In the genomic region with DNA sequence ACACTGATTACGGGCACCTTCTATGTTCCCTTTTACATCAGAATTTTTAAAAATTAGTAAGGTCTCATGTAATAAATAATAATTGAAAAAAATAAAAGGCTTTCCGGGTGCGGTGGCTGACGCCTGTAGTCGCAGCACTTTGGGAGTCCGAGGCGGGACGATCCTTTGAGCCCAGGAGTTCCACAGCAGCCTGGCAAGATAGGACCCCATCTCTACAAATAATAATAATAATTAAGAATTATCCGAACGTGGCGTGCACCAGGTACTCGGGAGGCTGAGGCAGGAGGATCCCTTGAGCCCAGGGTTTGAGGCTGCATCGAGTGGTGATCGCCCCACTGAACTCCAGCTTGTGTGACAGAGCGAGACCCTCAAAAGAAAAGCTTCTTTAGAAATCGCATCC, we compare ENCODE assay signal across 8 cellular contexts. TPM values are rescaled to one million over a fixed set of nuclear protein-coding genes. Genes with fewer than 3 reads are reported as not detected.
DNase-seq lines count a peak whose midpoint lies in the region; ATAC-seq and TF ChIP-seq lines count a peak whose summit lies in the region.

No MANE protein-coding gene starts in this region.

- no peaks in the 10 kb centered on the region for H3K27me3 Mint-ChIP-seq in naive thymus-derived CD8-positive, alpha-beta T cell

- H3K4me1 ChIP-seq in ACC112 (ENCODE audit: control insufficient read depth, insufficient read depth, low read length, unreplicated experiment) (peaks cover 24% of the 10 kb centered on the region), Karpas-422 (ENCODE audit: low read length) (peaks cover 53% of the 10 kb centered on the region)

- no peaks in the 10 kb centered on the region for H3K9me2 ChIP-seq in Karpas-422 (replicated peaks; ENCODE audit: insufficient read depth, low read length)

- H3K4me3 ChIP-seq in ACC112 (ENCODE audit: low read depth, low read length) (peak overlapping the region; percentile 75), Karpas-422 (ENCODE audit: low read length) (peak overlapping the region; percentile 64), coronary artery (peak overlapping the region; percentile 83)

- no peaks in the 10 kb centered on the region for H3K9me3 ChIP-seq in Karpas-422 (ENCODE audit: low read length)

- in situ Hi-C loops in G401 (cut with HindIII; ENCODE audit: low sequenced_read_pairs), result no loop called here

- H3K36me3 Mint-ChIP-seq in naive thymus-derived CD8-positive, alpha-beta T cell, result peaks cover 0 to 24% (median 2%) of the 10 kb centered on the region in 3 donors

- no peaks in the 10 kb centered on the region for H3K9me3 Mint-ChIP-seq in naive thymus-derived CD8-positive, alpha-beta T cell

- H4K20me1 ChIP-seq in Karpas-422 (ENCODE audit: insufficient read depth, low read depth, low read length), result no peaks in the 10 kb centered on the region

- DNase-seq in Karpas-422 (no peak), coronary artery (ENCODE audit: low spot score) (no peak), G401 (ENCODE audit: low spot score) (no peak), cerebellum (ENCODE audit: low spot score) (no peak), HT-29 (ENCODE audit: low spot score) (no peak), SK-N-DZ (ENCODE audit: low spot score) (no peak)
- no peak for DNase-seq in naive thymus-derived CD8-positive, alpha-beta T cell

- no peak for ATAC-seq in naive thymus-derived CD8-positive, alpha-beta T cell

- TF ChIP-seq CTCF in coronary artery (IDR thresholded peaks at IDR 0.05), result no peak

- H3K4me3 Mint-ChIP-seq in naive thymus-derived CD8-positive, alpha-beta T cell, result peak overlapping the region; percentile 77 to 99 (median 98)

- peak overlapping the region; percentile 66 for H2AFZ ChIP-seq in ACC112 (ENCODE audit: low read length, unreplicated experiment)
- no peak overlapping the region for H2AFZ ChIP-seq in Karpas-422 (ENCODE audit: low read length)

- peak overlapping the region; percentile 69 for H3K9ac ChIP-seq in Karpas-422 (ENCODE audit: low read length)

- H3K4me1 Mint-ChIP-seq in naive thymus-derived CD8-positive, alpha-beta T cell, result peaks cover 17 to 48% (median 44%) of the 10 kb centered on the region in 4 donors

- peaks cover 42% of the 10 kb centered on the region for H3K79me2 ChIP-seq in ACC112 (ENCODE audit: control insufficient read depth, insufficient read depth, low read length, unreplicated experiment)
- peaks cover 42% of the 10 kb centered on the region for H3K79me2 ChIP-seq in Karpas-422 (ENCODE audit: low read length)

- H3K27ac Mint-ChIP-seq in naive thymus-derived CD8-positive, alpha-beta T cell, result peak overlapping the region; percentile 85 to 99 (median 96)

- H3K27me3 ChIP-seq in ACC112 (ENCODE audit: insufficient read depth, low read length), result no peaks in the 10 kb centered on the region
- no peaks in the 10 kb centered on the region for H3K27me3 ChIP-seq in Karpas-422 (ENCODE audit: low read length)

- POLR2A ChIA-PET in naive thymus-derived CD8-positive, alpha-beta T cell (lab: Charles Lee), result interaction anchor here (0.6 to 3.1 kb wide), 8 partner anchors 27 to 806 kb away, joined by 3 to 74 read pairs (median 11); partner anchors contain the start of genes ADH5, DAPP1, DNAJB14 and H2AZ1

- H3K36me3 ChIP-seq in ACC112 (ENCODE audit: insufficient read depth, low read length) (0 out of 2 replicates have a peak, but pooled peaks cover 4% of the 10 kb centered on the region), Karpas-422 (ENCODE audit: insufficient read depth, low read length) (peaks cover 23% of the 10 kb centered on the region; the same call in 1 of the 2 replicates)

- peak overlapping the region; percentile 79 for H3K4me2 ChIP-seq in Karpas-422 (ENCODE audit: low read depth, low read length, poor library complexity, severe bottlenecking)

- H3K27ac ChIP-seq in ACC112 (ENCODE audit: low read depth, low read length) (no peak overlapping the region), Karpas-422 (ENCODE audit: low read length) (peak overlapping the region; percentile 82), coronary artery (peak overlapping the region; percentile 77 to 87)

RNA-seq across cellular contexts. Expression of gene LAMTOR3, which starts 0.8 kb away (rescaled TPM):
- total RNA-seq in Karpas-422 (2014; rRNA removed; shearing (Covaris generic); ENCODE audit: low replicate concordance), result 18.9 and 59.9 TPM in 2 replicates
- total RNA-seq in naive thymus-derived CD8-positive, alpha-beta T cell, result 10 to 100 TPM; 24.9 to 27.8 TPM
- polyA plus RNA-seq in naive thymus-derived CD8-positive, alpha-beta T cell, result 10 to 100 TPM; 29.0 to 35.6 (median 29.7) TPM
- total RNA-seq in G401 (2014; rRNA removed; shearing (Covaris generic)), result 53.4 and 56.5 TPM in 2 replicates
- 56.4 TPM for total RNA-seq in cerebellum
- 17.3 and 18.7 TPM in 2 replicates for total RNA-seq in HT-29 (2014; rRNA removed; shearing (Covaris generic))
- polyA plus RNA-seq in SK-N-DZ (2014; cell fraction: cytosol; rRNA removed), result 45.5 and 59.8 TPM in 2 replicates
- polyA plus RNA-seq in SK-N-DZ (2014; cell fraction: nucleus; rRNA removed), result 25.9 and 38.7 TPM in 2 replicates

RNA-seq across cellular contexts. Expression of gene DNAJB14, which starts 51.4 kb away (rescaled TPM):
- total RNA-seq in Karpas-422 (2014; rRNA removed; shearing (Covaris generic); ENCODE audit: low replicate concordance), result 28.9 and 65.8 TPM in 2 replicates
- 10 to 100 TPM; 68.1 to 82.5 TPM for total RNA-seq in naive thymus-derived CD8-positive, alpha-beta T cell
- 10 to 100 TPM; 40.3 to 48.9 (median 46.7) TPM for polyA plus RNA-seq in naive thymus-derived CD8-positive, alpha-beta T cell
- total RNA-seq in G401 (2014; rRNA removed; shearing (Covaris generic)), result 18.0 and 36.8 TPM in 2 replicates
- total RNA-seq in cerebellum, result 69.6 TPM
- 33.4 and 33.7 TPM in 2 replicates for total RNA-seq in HT-29 (2014; rRNA removed; shearing (Covaris generic))
- polyA plus RNA-seq in SK-N-DZ (2014; cell fraction: cytosol; rRNA removed), result 10.7 and 15.2 TPM in 2 replicates
- 19.3 and 26.3 TPM in 2 replicates for polyA plus RNA-seq in SK-N-DZ (2014; cell fraction: nucleus; rRNA removed)

RNA-seq across cellular contexts. Expression of gene H2AZ1, which starts 55.1 kb away (rescaled TPM):
- total RNA-seq in Karpas-422 (2014; rRNA removed; shearing (Covaris generic); ENCODE audit: low replicate concordance), result 544 and 874 TPM in 2 replicates
- total RNA-seq in naive thymus-derived CD8-positive, alpha-beta T cell, result 100 to 1,000 TPM; 163 to 167 TPM
- 100 to 1,000 TPM; 344 to 365 (median 362) TPM for polyA plus RNA-seq in naive thymus-derived CD8-positive, alpha-beta T cell
- total RNA-seq in G401 (2014; rRNA removed; shearing (Covaris generic)), result 715 and 727 TPM in 2 replicates
- total RNA-seq in cerebellum, result 121 TPM
- 501 and 503 TPM in 2 replicates for total RNA-seq in HT-29 (2014; rRNA removed; shearing (Covaris generic))
- 1,104 and 1,504 TPM in 2 replicates for polyA plus RNA-seq in SK-N-DZ (2014; cell fraction: cytosol; rRNA removed)
- 763 and 1,237 TPM in 2 replicates for polyA plus RNA-seq in SK-N-DZ (2014; cell fraction: nucleus; rRNA removed)
